In the genomic region with DNA sequence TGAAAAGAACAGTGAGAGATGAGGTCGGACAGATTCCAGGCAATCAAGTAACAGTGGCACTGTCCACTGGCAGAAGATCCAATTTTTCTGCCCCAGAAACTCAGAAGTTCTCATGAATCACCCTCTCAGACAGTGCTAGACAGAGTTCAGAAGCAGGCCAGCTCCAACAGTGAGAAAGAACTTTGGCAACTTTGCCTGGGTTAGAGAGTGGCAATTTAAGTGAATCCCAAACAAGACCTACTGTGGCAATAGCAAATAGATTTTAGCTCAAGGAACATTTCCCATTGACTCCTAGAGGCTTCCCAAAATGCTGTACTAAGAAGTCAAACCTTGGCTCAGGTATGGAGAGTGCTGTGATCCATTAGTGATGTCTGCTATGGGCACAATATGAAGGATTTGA, we compare ENCODE assay signal across 1 cellular context.
TF ChIP-seq lines count a peak whose summit lies in the region.

No MANE protein-coding gene starts in this region.

TF ChIP-seq in HCT116, 20 proteins besides CTCF, POLR2A, EP300 and RAD21 (continued from another document):
- TF ChIP-seq, protein P1, sequence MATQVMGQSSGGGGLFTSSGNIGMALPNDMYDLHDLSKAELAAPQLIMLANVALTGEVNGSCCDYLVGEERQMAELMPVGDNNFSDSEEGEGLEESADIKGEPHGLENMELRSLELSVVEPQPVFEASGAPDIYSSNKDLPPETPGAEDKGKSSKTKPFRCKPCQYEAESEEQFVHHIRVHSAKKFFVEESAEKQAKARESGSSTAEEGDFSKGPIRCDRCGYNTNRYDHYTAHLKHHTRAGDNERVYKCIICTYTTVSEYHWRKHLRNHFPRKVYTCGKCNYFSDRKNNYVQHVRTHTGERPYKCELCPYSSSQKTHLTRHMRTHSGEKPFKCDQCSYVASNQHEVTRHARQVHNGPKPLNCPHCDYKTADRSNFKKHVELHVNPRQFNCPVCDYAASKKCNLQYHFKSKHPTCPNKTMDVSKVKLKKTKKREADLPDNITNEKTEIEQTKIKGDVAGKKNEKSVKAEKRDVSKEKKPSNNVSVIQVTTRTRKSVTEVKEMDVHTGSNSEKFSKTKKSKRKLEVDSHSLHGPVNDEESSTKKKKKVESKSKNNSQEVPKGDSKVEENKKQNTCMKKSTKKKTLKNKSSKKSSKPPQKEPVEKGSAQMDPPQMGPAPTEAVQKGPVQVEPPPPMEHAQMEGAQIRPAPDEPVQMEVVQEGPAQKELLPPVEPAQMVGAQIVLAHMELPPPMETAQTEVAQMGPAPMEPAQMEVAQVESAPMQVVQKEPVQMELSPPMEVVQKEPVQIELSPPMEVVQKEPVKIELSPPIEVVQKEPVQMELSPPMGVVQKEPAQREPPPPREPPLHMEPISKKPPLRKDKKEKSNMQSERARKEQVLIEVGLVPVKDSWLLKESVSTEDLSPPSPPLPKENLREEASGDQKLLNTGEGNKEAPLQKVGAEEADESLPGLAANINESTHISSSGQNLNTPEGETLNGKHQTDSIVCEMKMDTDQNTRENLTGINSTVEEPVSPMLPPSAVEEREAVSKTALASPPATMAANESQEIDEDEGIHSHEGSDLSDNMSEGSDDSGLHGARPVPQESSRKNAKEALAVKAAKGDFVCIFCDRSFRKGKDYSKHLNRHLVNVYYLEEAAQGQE (IDR thresholded peaks at IDR 0.05; ENCODE audit: low read depth), result no peak
- TF ChIP-seq SP1 (IDR thresholded peaks at IDR 0.05; ENCODE audit: low read depth), result no peak
- TF ChIP-seq MAX (IDR thresholded peaks at IDR 0.05), result no peak
- TF ChIP-seq CBX3 (IDR thresholded peaks at IDR 0.05; ENCODE audit: low read depth), result no peak
- no peak for TF ChIP-seq TCF7L2 (IDR thresholded peaks at IDR 0.05; ENCODE audit: borderline replicate concordance, extremely low read depth, insufficient read depth, insufficient read length)
- TF ChIP-seq FOSL1 (IDR thresholded peaks at IDR 0.05; ENCODE audit: low read depth), result no peak
- TF ChIP-seq ZNF274 (IDR thresholded peaks at IDR 0.05; ENCODE audit: low read depth, low read length), result no peak
- TF ChIP-seq CEBPB (IDR thresholded peaks at IDR 0.05; ENCODE audit: low read depth), result no peak
- TF ChIP-seq ZBTB33 (IDR thresholded peaks at IDR 0.05; ENCODE audit: extremely low read depth, insufficient replicate concordance, low read length), result no peak
- no peak for TF ChIP-seq YY1 (IDR thresholded peaks at IDR 0.05; ENCODE audit: extremely low read depth, insufficient replicate concordance, low read depth, low read length)
- TF ChIP-seq POLR2AphosphoS5 (IDR thresholded peaks at IDR 0.05; ENCODE audit: low read depth, low read length), result no peak
- no peak for TF ChIP-seq ELF1 (IDR thresholded peaks at IDR 0.05; ENCODE audit: borderline replicate concordance, low read depth)
- TF ChIP-seq ZFX (IDR thresholded peaks at IDR 0.05), result no peak
- TF ChIP-seq SRF (IDR thresholded peaks at IDR 0.05; ENCODE audit: low read depth), result no peak
- no peak for TF ChIP-seq SIN3A (IDR thresholded peaks at IDR 0.05; ENCODE audit: low read depth)
